Comparison of ENCODE assay signal across 17 cellular contexts in the genomic region with DNA sequence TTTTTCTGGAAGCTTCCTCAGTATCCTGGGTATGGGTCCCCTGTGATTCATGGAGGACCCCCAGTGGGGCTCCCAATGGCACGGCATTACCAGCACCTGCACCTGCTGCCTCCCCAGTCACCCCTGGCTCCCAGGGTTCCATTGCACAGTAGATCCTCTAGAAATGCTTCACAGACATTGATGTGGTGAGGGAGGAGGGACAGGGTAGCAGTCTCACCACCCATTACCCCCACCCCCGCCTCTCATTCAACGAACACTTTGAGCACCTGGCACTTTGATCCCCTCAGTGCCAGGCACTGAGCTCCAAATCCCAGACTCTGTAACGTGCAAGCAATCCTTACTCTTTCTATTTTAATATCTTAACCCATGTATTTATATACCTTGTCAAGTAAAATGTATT. TPM values are rescaled to one million over a fixed set of nuclear protein-coding genes. Genes with fewer than 3 reads are reported as not detected.
DNase-seq lines count a peak whose midpoint lies in the region; ATAC-seq, FAIRE-seq and TF ChIP-seq lines count a peak whose summit lies in the region.
"Had no signal": no experiment of that assay in that cellular context is flagged by ENCODE, and none has a peak within 500 bp of the region (broad histone marks: within the 10 kb centered on the region; RNA-seq: fewer than 3 reads in every experiment).

No MANE protein-coding gene starts in this region.

- H3K4me1 ChIP-seq in A549 (peaks cover 35% of the 10 kb centered on the region), Karpas-422 (ENCODE audit: low read length) (peaks cover 48% of the 10 kb centered on the region), PC-9 (replicated peaks; ENCODE audit: insufficient read depth) (peaks cover 7% of the 10 kb centered on the region; the same call in 1 of the 2 replicates)

- H3K36me3 ChIP-seq in Karpas-422 (ENCODE audit: insufficient read depth, low read length) (no peaks in the 10 kb centered on the region), WERI-Rb-1 (no peaks in the 10 kb centered on the region), PC-9 (ENCODE audit: low read depth) (no peaks in the 10 kb centered on the region)

- H3K4me3 Mint-ChIP-seq in activated T-helper 17 cell treated with anti-CD3 and anti-CD28 coated beads, Interleukin-2, amount 50 U/mL, for 72 hours: peak overlapping the region; percentile 38
- H3K4me3 Mint-ChIP-seq: H9 had no signal

- no peak for TF ChIP-seq RAD21 in A549 (conservative IDR thresholded peaks at IDR 0.05 in 1 of 2, IDR thresholded peaks at IDR 0.05 in 1 of 2)

- no peak for TF ChIP-seq POLR2A in A549 (IDR thresholded peaks at IDR 0.05; ENCODE audit: low read length)

- H3K79me2 ChIP-seq in Karpas-422 (ENCODE audit: low read length): no peaks in the 10 kb centered on the region
- H3K79me2 ChIP-seq in PC-9 (ENCODE audit: low read depth): no peaks in the 10 kb centered on the region

- no peaks in the 10 kb centered on the region for H3K36me3 Mint-ChIP-seq in activated T-helper 17 cell treated with anti-CD3 and anti-CD28 coated beads, Interleukin-2, amount 50 U/mL, for 72 hours (ENCODE audit: low read depth)

- no peaks in the 10 kb centered on the region for H3K4me1 Mint-ChIP-seq in activated T-helper 17 cell treated with anti-CD3 and anti-CD28 coated beads, Interleukin-2, amount 50 U/mL, for 72 hours

- ATAC-seq in A549: no peak
- no peak for ATAC-seq in activated T-helper 17 cell treated with anti-CD3 and anti-CD28 coated beads, Interleukin-2, amount 50 U/mL, for 72 hours (replicated peaks)

- H3K4me2 ChIP-seq in A549 (no peak overlapping the region), Karpas-422 (ENCODE audit: low read depth, low read length, poor library complexity, severe bottlenecking) (peak overlapping the region; percentile 75), PC-9 (no peak overlapping the region)

- POLR2A ChIA-PET in A549 (lab: Yijun Ruan, JAX) (interaction anchor here (0.6 to 1.2 kb wide), 2 partner anchors 9 to 17 kb away, joined by 3 to 4 read pairs; no protein-coding TSS in a partner anchor), PC-9 (lab: Charles Lee; ENCODE audit: unreplicated experiment) (no interaction called here)

- H3K9me3 ChIP-seq in A549 (no peaks in the 10 kb centered on the region), Karpas-422 (ENCODE audit: low read length) (no peaks in the 10 kb centered on the region), WERI-Rb-1 (ENCODE audit: severe bottlenecking) (peaks cover 8% of the 10 kb centered on the region), PC-9 (ENCODE audit: insufficient read depth, low read depth) (no peaks in the 10 kb centered on the region)

- H2AFZ ChIP-seq in Karpas-422 (ENCODE audit: low read length) (no peak overlapping the region), PC-9 (no peak overlapping the region)

- FAIRE-seq in A549 (lab: Jason Lieb, UNC): no peak
- FAIRE-seq: RCC 7860 had no signal

- H3K27me3 Mint-ChIP-seq in activated T-helper 17 cell treated with anti-CD3 and anti-CD28 coated beads, Interleukin-2, amount 50 U/mL, for 72 hours: no peaks in the 10 kb centered on the region
- H3K27me3 Mint-ChIP-seq: IgD-negative memory B cell had no signal

- BruUV-seq in PC-9 (replicated peaks; lab: Mats Ljungman, UMichigan): no TSS peak

- H3K4me3 ChIP-seq in A549 (no peak overlapping the region), Karpas-422 (ENCODE audit: low read length) (peak overlapping the region; percentile 62; the same call in 1 of the 2 replicates), WERI-Rb-1 (ENCODE audit: low read depth, low read length) (no peak overlapping the region), PC-9 (no peak overlapping the region)
- H3K4me3 ChIP-seq: SK-N-MC had no signal

- peak overlapping the region; percentile 50 for H3K9ac ChIP-seq in Karpas-422 (ENCODE audit: low read length)

- DNase-seq in NCI-H82 (lab: John Stamatoyannopoulos, UW) (peak; percentile 12), NCI-H82 treated with DMSO at 0.1 percent for 48 hours (lab: John Stamatoyannopoulos, UW; ENCODE audit: unreplicated experiment) (no peak), A549 (ENCODE audit: low read depth in 1 of 2, low spot score in 1 of 2) (no peak), Karpas-422 (no peak), WERI-Rb-1 (no peak), PC-9 (no peak)
- DNase-seq in stimulated activated CD4-positive, alpha-beta T cell treated with anti-CD3 and anti-CD28 coated beads, Interleukin-4, amount 100 ng/mL, for 4 hours: no peak
- DNase-seq: NCI-H1930, NCI-H2171, NCI-H446, Right ventricle myocardium superior had no signal

- CTCF ChIA-PET in A549 (lab: Yijun Ruan, JAX) (interaction anchor here (0.6 to 1.3 kb wide), 3 partner anchors 10 to 171 kb away, joined by 3 to 6 read pairs (median 4); no protein-coding TSS in a partner anchor), PC-9 (lab: Charles Lee) (no interaction called here)

- TF ChIP-seq CTCF in A549 (IDR thresholded peaks at IDR 0.05) (no peak), WERI-Rb-1 (IDR thresholded peaks at IDR 0.05; ENCODE audit: low read depth, low read length) (no peak), PC-9 (conservative IDR thresholded peaks at IDR 0.05) (no peak)

- peaks cover 3% of the 10 kb centered on the region; the same call in 1 of the 2 replicates for H3F3A ChIP-seq in PC-9 (ENCODE audit: insufficient read depth, low read depth)

- WGBS in A549 (ENCODE audit: missing lambda C conversion rate): 89% methylated on average over 2 of the region's 4 CpGs

- no peak overlapping the region for H3K27ac Mint-ChIP-seq in activated T-helper 17 cell treated with anti-CD3 and anti-CD28 coated beads, Interleukin-2, amount 50 U/mL, for 72 hours

- no peaks in the 10 kb centered on the region for H3K9me3 Mint-ChIP-seq in activated T-helper 17 cell treated with anti-CD3 and anti-CD28 coated beads, Interleukin-2, amount 50 U/mL, for 72 hours
- H3K9me3 Mint-ChIP-seq: IgD-negative memory B cell had no signal

- H3K27me3 ChIP-seq in Karpas-422 (ENCODE audit: low read length) (no peaks in the 10 kb centered on the region), WERI-Rb-1 (ENCODE audit: insufficient read depth, low read depth, severe bottlenecking) (no peaks in the 10 kb centered on the region), PC-9 (ENCODE audit: insufficient read depth, low read depth) (no peaks in the 10 kb centered on the region)

- H4K20me1 ChIP-seq in Karpas-422 (ENCODE audit: insufficient read depth, low read depth, low read length) (no peaks in the 10 kb centered on the region), PC-9 (ENCODE audit: insufficient read depth) (no peaks in the 10 kb centered on the region)

- H3K9me2 ChIP-seq in Karpas-422 (replicated peaks; ENCODE audit: insufficient read depth, low read length) (no peaks in the 10 kb centered on the region), PC-9 (ENCODE audit: insufficient read depth) (no peaks in the 10 kb centered on the region)

- TF ChIP-seq EP300 in A549 (IDR thresholded peaks at IDR 0.05): no peak

- peak overlapping the region; percentile 13 to 77; a peak in 4 of 6 replicates for H3K27ac ChIP-seq in A549
- peak overlapping the region; percentile 61 for H3K27ac ChIP-seq in Karpas-422 (ENCODE audit: low read length)
- H3K27ac ChIP-seq in WERI-Rb-1: no peak overlapping the region
- H3K27ac ChIP-seq in PC-9: no peak overlapping the region
- H3K27ac ChIP-seq: 22Rv1, SK-N-MC had no signal

- intact Hi-C loops in PC-9 (cut with micrococcal nuclease; ENCODE audit: unreplicated experiment): no loop called here

TF ChIP-seq in A549, 52 proteins besides CTCF, POLR2A, EP300 and RAD21:
- no peak for TF ChIP-seq HOXB13 (CRISPR knock-in tag; IDR thresholded peaks at IDR 0.05; ENCODE audit: low read depth)
- TF ChIP-seq HOXA7 (CRISPR knock-in tag; IDR thresholded peaks at IDR 0.05): no peak

RNA-seq across cellular contexts. Expression of a gene that starts 26.8 kb away (rescaled TPM):
- polyA plus RNA-seq in A549 (2011; rRNA removed) (1,519 and 1,660 TPM in 2 replicates), A549 (2017; fragmentation: RNase III; extraction: RNeasy Plus Mini Kit Qiagen cat#74134 plus additional on column Dnase treatment) (600 to 708 TPM (median 690 TPM) in 3 replicates)
- 805 and 819 TPM in 2 replicates for polyA plus RNA-seq in A549 (2012; cell fraction: cytosol; rRNA removed)
- polyA plus RNA-seq in A549 (2012; cell fraction: nucleus; rRNA removed): 1,219 and 1,507 TPM in 2 replicates
- polyA minus RNA-seq in A549 (2011; rRNA and poly(A)+ RNA removed): 756 and 891 TPM in 2 replicates
- 114 and 201 TPM in 2 replicates for total RNA-seq in Karpas-422 (2014; rRNA removed; shearing (Covaris generic); ENCODE audit: low replicate concordance)
- 100 to 1,000 TPM; 121 to 153 TPM for total RNA-seq in activated T-helper 17 cell treated with anti-CD3 and anti-CD28 coated beads, Interleukin-2, amount 50 U/mL, for 72 hours
- 683 and 1,027 TPM in 2 replicates for total RNA-seq in PC-9 (2021)

Comparison
In these comparisons a context has a peak if more than half of its experiments do, and no peak if none do; other contexts are left out.
1. H3K27ac ChIP-seq: peak in A549 (2 of 2) and Karpas-422 (single experiment); none in WERI-Rb-1 (single experiment) and PC-9 (single experiment).